19 cellular contexts compared by ENCODE assay signal in the genomic region with DNA sequence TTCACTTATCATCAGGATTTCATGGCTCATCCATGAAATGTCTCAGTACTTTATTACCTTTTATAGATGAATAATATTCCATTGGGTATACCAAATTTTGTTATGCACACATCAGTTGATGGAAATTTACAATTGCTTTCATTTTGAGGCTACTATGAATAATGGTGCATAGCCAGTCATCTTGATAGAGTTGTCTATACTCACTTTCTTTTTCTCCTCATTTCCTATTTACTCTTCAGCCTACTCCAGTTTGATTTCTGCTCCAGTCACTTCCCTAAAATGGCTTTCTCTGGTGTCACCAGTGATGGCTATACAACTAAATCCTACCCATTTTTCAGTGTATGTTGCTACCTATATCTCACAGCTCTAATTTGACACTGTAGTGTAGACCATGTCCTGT.
DNase-seq lines count a peak whose midpoint lies in the region; ATAC-seq and TF ChIP-seq lines count a peak whose summit lies in the region.
"Had no signal": no experiment of that assay in that cellular context is flagged by ENCODE, and none has a peak within 500 bp of the region (broad histone marks: within the 10 kb centered on the region; RNA-seq: fewer than 3 reads in every experiment).

No MANE protein-coding gene starts in this region.

- in situ Hi-C loops in ACHN (cut with HindIII; ENCODE audit: low pct_ligation_motif_present, low pct_unique_long_range_greater_than_20kb, low sequenced_read_pairs), result no loop called here

- no peaks in the 10 kb centered on the region for H3K9me3 Mint-ChIP-seq in CD14-positive monocyte

- H3K4me3 Mint-ChIP-seq in CD14-positive monocyte, result no peak overlapping the region
- H3K4me3 Mint-ChIP-seq: T-cell had no signal

- H3K27me3 Mint-ChIP-seq in CD14-positive monocyte (ENCODE audit: low read depth in 3 of 3), result peaks cover 0 to 1% (median 0%) of the 10 kb centered on the region in 3 donors
- H3K27me3 Mint-ChIP-seq: T-cell had no signal

- no peaks in the 10 kb centered on the region for H3K4me1 Mint-ChIP-seq in CD14-positive monocyte
- H3K4me1 Mint-ChIP-seq: T-cell had no signal

- no peak overlapping the region for H3K27ac Mint-ChIP-seq in CD14-positive monocyte
- H3K27ac Mint-ChIP-seq: T-cell had no signal

- DNase-seq in OCI-M1 (lab: John Stamatoyannopoulos, UW) (peak; percentile 48), ACHN (no peak), CD14-positive monocyte (ENCODE audit: low spot score) (no peak), NCI-H2196 (lab: John Stamatoyannopoulos, UW; ENCODE audit: unreplicated experiment) (no peak)
- DNase-seq: DMS 273 treated with DMSO at 0.1 percent for 48 hours, DND-41, KBM-7, NCI-H1105, NCI-H1694, NCI-H2081 treated with DMSO at 0.1 percent for 48 hours, NCI-H774, SHP77, SK-N-SH, T-cell had no signal

- no peak for TF ChIP-seq CTCF in CD14-positive monocyte (IDR thresholded peaks at IDR 0.05)

- intact Hi-C loops in CD14-positive monocyte (cut with micrococcal nuclease), result no loop called here

- H3K36me3 Mint-ChIP-seq in CD14-positive monocyte, result no peaks in the 10 kb centered on the region
- H3K36me3 Mint-ChIP-seq: T-cell had no signal

- ATAC-seq in GM18520 (IDR thresholded peaks at IDR 0.05; ENCODE audit: unreplicated experiment), result peak; percentile 56
- ATAC-seq in GM21360 (IDR thresholded peaks at IDR 0.05; ENCODE audit: unreplicated experiment), result peak; percentile 63
- ATAC-seq in HG02885 (IDR thresholded peaks at IDR 0.05; ENCODE audit: poor library complexity, unreplicated experiment), result peak; percentile 64
- ATAC-seq in HG03565 (IDR thresholded peaks at IDR 0.05; ENCODE audit: unreplicated experiment), result no peak
- ATAC-seq: HepG2, T-cell had no signal
